1 cellular context compared by ENCODE assay signal in genomic region chr10:118482393-118483331, GRCh38.
TF ChIP-seq lines count a peak whose summit lies in the region.

No MANE protein-coding gene starts in this region.

TF ChIP-seq in K562, 482 proteins besides CTCF, POLR2A, EP300 and RAD21 (continued from another document and continues in another):
- TF ChIP-seq STAG1 (CRISPR knock-in tag; IDR thresholded peaks at IDR 0.05; ENCODE audit: borderline replicate concordance), result no peak
- TF ChIP-seq NEUROD1 (IDR thresholded peaks at IDR 0.05; ENCODE audit: borderline replicate concordance, low read depth, low read length, partially characterized antibody), result peak; percentile 80
- no peak for TF ChIP-seq ZNF551 (CRISPR knock-in tag; IDR thresholded peaks at IDR 0.05)
- TF ChIP-seq SRSF9 (IDR thresholded peaks at IDR 0.05; ENCODE audit: borderline replicate concordance, low read depth, low read length), result no peak
- peak in 1 of 2 experiments; percentile 71; a peak in 2 of 4 replicates for TF ChIP-seq TBL1XR1 (IDR thresholded peaks at IDR 0.05; ENCODE audit: low read length in 2 of 2)
- peak; percentile 47 for TF ChIP-seq BRD9 (IDR thresholded peaks at IDR 0.05; ENCODE audit: low read depth, partially characterized antibody)
- TF ChIP-seq ZNF431 (CRISPR knock-in tag; IDR thresholded peaks at IDR 0.05), result no peak
- no peak for TF ChIP-seq STAT6 (CRISPR knock-in tag; IDR thresholded peaks at IDR 0.05)
- no peak for TF ChIP-seq KLF10 (CRISPR knock-in tag; IDR thresholded peaks at IDR 0.05)
- TF ChIP-seq ZBTB43 (CRISPR knock-in tag; IDR thresholded peaks at IDR 0.05), result no peak
- no peak for TF ChIP-seq ZNF644 (tag; IDR thresholded peaks at IDR 0.05; ENCODE audit: low read depth)
- no peak for TF ChIP-seq GTF3C2 (IDR thresholded peaks at IDR 0.05; ENCODE audit: borderline replicate concordance, extremely low read depth, insufficient read length)
- no peak for TF ChIP-seq PTTG1 (tag; IDR thresholded peaks at IDR 0.05; ENCODE audit: low read depth)
- peak; percentile 94 for TF ChIP-seq TCF3 (CRISPR knock-in tag; IDR thresholded peaks at IDR 0.05)
- TF ChIP-seq RBM14 (IDR thresholded peaks at IDR 0.05; ENCODE audit: borderline replicate concordance, insufficient read depth, low read depth, low read length), result no peak
- TF ChIP-seq ZNF398 (CRISPR knock-in tag; IDR thresholded peaks at IDR 0.05), result no peak
- no peak for TF ChIP-seq KLF6 (CRISPR knock-in tag; IDR thresholded peaks at IDR 0.05; ENCODE audit: borderline replicate concordance)
- no peak for TF ChIP-seq CREB3 (tag; conservative IDR thresholded peaks at IDR 0.05; ENCODE audit: low read depth)
- no peak for TF ChIP-seq KDM2B (CRISPR knock-in tag; IDR thresholded peaks at IDR 0.05)
- TF ChIP-seq PYGO2 (tag; IDR thresholded peaks at IDR 0.05), result no peak
- TF ChIP-seq SNIP1 (IDR thresholded peaks at IDR 0.05; ENCODE audit: low read depth), result no peak
- no peak for TF ChIP-seq SRSF1 (IDR thresholded peaks at IDR 0.05; ENCODE audit: low read depth, low read length)
- no peak for TF ChIP-seq PHF20 (IDR thresholded peaks at IDR 0.05; ENCODE audit: partially characterized antibody)
- TF ChIP-seq ELF2 (CRISPR knock-in tag; IDR thresholded peaks at IDR 0.05), result no peak
- TF ChIP-seq TGIF2 (CRISPR knock-in tag; IDR thresholded peaks at IDR 0.05), result no peak
- TF ChIP-seq HES1 (IDR thresholded peaks at IDR 0.05; ENCODE audit: low read depth), result 0 out of 2 replicates have a peak, but pooled peaks have one; percentile 52
- peak; percentile 47; the same call in 1 of the 2 replicates for TF ChIP-seq JUN (IDR thresholded peaks at IDR 0.05; ENCODE audit: borderline replicate concordance, low read depth, low read length)
- TF ChIP-seq JUN (CRISPR knock-in tag; IDR thresholded peaks at IDR 0.05; ENCODE audit: borderline replicate concordance), result no peak
- TF ChIP-seq YBX1 (IDR thresholded peaks at IDR 0.05), result no peak
- TF ChIP-seq KAT8 (IDR thresholded peaks at IDR 0.05; ENCODE audit: low read depth), result no peak
- TF ChIP-seq FOXJ3 (CRISPR knock-in tag; IDR thresholded peaks at IDR 0.05), result no peak
- peak; percentile 85 for TF ChIP-seq NFRKB (IDR thresholded peaks at IDR 0.05; ENCODE audit: low read depth)
- no peak for TF ChIP-seq ELK3 (CRISPR knock-in tag; IDR thresholded peaks at IDR 0.05)
- TF ChIP-seq ATF7 (IDR thresholded peaks at IDR 0.05), result peak; percentile 51; the same call in 1 of the 2 replicates
- TF ChIP-seq HOMEZ (CRISPR knock-in tag; IDR thresholded peaks at IDR 0.05), result no peak
- no peak for TF ChIP-seq NUFIP1 (IDR thresholded peaks at IDR 0.05; ENCODE audit: partially characterized antibody)
- TF ChIP-seq ZC3H11A (IDR thresholded peaks at IDR 0.05; ENCODE audit: low read depth, low read length), result no peak
- TF ChIP-seq FOS (IDR thresholded peaks at IDR 0.05; ENCODE audit: extremely low read depth, insufficient read length), result no peak
- TF ChIP-seq THRB (CRISPR knock-in tag; conservative IDR thresholded peaks at IDR 0.05), result no peak
- no peak for TF ChIP-seq FOXK1 (CRISPR knock-in tag; IDR thresholded peaks at IDR 0.05; ENCODE audit: borderline replicate concordance)
- TF ChIP-seq TAF15 (IDR thresholded peaks at IDR 0.05; ENCODE audit: low read depth, low read length), result no peak
- TF ChIP-seq HLTF (IDR thresholded peaks at IDR 0.05), result no peak
- no peak for TF ChIP-seq XRCC3 (IDR thresholded peaks at IDR 0.05)
- no peak for TF ChIP-seq SFPQ (IDR thresholded peaks at IDR 0.05; ENCODE audit: low read depth, low read length)
- no peak for TF ChIP-seq ARID2 (IDR thresholded peaks at IDR 0.05)
- no peak for TF ChIP-seq POLR3G (IDR thresholded peaks at IDR 0.05; ENCODE audit: extremely low read depth, insufficient read length, insufficient replicate concordance)
- TF ChIP-seq HIVEP1 (CRISPR knock-in tag; IDR thresholded peaks at IDR 0.05), result no peak
- peak; percentile 87 for TF ChIP-seq NCOR1 (IDR thresholded peaks at IDR 0.05)
- TF ChIP-seq GTF2E2 (tag; IDR thresholded peaks at IDR 0.05), result no peak
- TF ChIP-seq ZNF217 (CRISPR knock-in tag; IDR thresholded peaks at IDR 0.05), result no peak
- TF ChIP-seq E2F3 (CRISPR knock-in tag; IDR thresholded peaks at IDR 0.05), result no peak
- TF ChIP-seq ATF3 (IDR thresholded peaks at IDR 0.05), result no peak; the same call in 1 of the 2 replicates
- no peak for TF ChIP-seq ATF3 (CRISPR knock-in tag; conservative IDR thresholded peaks at IDR 0.05)
- peak in 1 of 2 experiments; percentile 69; a peak in 2 of 4 replicates for TF ChIP-seq HDAC1 (IDR thresholded peaks at IDR 0.05)
- TF ChIP-seq ZNF24 (IDR thresholded peaks at IDR 0.05), result no peak; the same call in 1 of the 2 replicates
- TF ChIP-seq RBM15 (IDR thresholded peaks at IDR 0.05; ENCODE audit: insufficient read depth, low read length), result no peak
